1 cellular context compared by ENCODE assay signal in genomic region chr20:33054791-33055190, GRCh38.
TF ChIP-seq lines count a peak whose summit lies in the region.

No MANE protein-coding gene starts in this region.

TF ChIP-seq in HepG2, 621 proteins besides CTCF, POLR2A, EP300 and RAD21:
- TF ChIP-seq NFRKB (IDR thresholded peaks at IDR 0.05) (no peak), ZNF629 (CRISPR knock-in tag; conservative IDR thresholded peaks at IDR 0.05) (peak; percentile 68), CREB1 (IDR thresholded peaks at IDR 0.05) (no peak), CREB1 (CRISPR knock-in tag; IDR thresholded peaks at IDR 0.05) (no peak)
